15 cellular contexts compared by ENCODE assay signal in the genomic region with DNA sequence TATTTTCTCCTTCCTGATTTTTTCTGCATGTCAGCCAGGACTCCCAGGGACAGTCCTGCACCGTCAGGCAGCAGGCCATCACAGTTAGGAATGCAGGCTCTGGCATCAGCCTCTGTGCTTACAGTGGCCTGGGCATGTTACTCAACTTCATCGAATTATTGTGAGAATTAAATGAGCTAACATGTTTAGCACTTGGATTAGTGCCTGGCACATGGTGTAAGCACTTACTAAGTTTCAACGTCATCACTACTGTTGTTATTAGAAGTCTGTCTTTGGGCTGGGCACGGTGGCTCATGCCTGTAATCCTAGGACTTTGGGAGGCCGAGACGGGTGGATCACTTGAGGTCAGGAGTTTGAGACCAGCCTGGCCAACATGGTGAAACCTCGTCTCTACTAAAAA. TPM values are rescaled to one million over a fixed set of nuclear protein-coding genes. Genes with fewer than 3 reads are reported as not detected.
DNase-seq lines count a peak whose midpoint lies in the region; ATAC-seq, FAIRE-seq and TF ChIP-seq lines count a peak whose summit lies in the region.
"Had no signal": no experiment of that assay in that cellular context is flagged by ENCODE, and none has a peak within 500 bp of the region (broad histone marks: within the 10 kb centered on the region; RNA-seq: fewer than 3 reads in every experiment).

No MANE protein-coding gene starts in this region.

- peak overlapping the region; percentile 82 for H3K27ac Mint-ChIP-seq in HFFc6
- H3K27ac Mint-ChIP-seq: activated CD8-positive, alpha-beta T cell treated with anti-CD3 and anti-CD28 coated beads for 36 hours; activated naive CD8-positive, alpha-beta T cell had no signal

- no peak for TF ChIP-seq CTCF in HFFc6 (IDR thresholded peaks at IDR 0.05)
- no peak for TF ChIP-seq CTCF in left lung (IDR thresholded peaks at IDR 0.05)
- no peak for TF ChIP-seq CTCF in thoracic aorta (IDR thresholded peaks at IDR 0.05)
- no peak for TF ChIP-seq CTCF in D721Med (IDR thresholded peaks at IDR 0.05; ENCODE audit: insufficient read depth, missing control alignments)

- H3K27ac ChIP-seq in left lung (no peak overlapping the region), thoracic aorta (no peak overlapping the region)
- H3K27ac ChIP-seq: pancreas had no signal

- H3K9me3 ChIP-seq in left lung (no peaks in the 10 kb centered on the region), thoracic aorta (no peaks in the 10 kb centered on the region)
- H3K9me3 ChIP-seq: pancreas had no signal

- H3K36me3 Mint-ChIP-seq in HFFc6 (ENCODE audit: low read depth), result peaks cover 35% of the 10 kb centered on the region
- H3K36me3 Mint-ChIP-seq in activated T-cell treated with anti-CD3 and anti-CD28 coated beads, Interleukin-2, amount 50 U/mL, for 4 hours (ENCODE audit: insufficient read depth), result peaks cover 7% of the 10 kb centered on the region

- no peaks in the 10 kb centered on the region for H3K4me1 ChIP-seq in left lung
- H3K4me1 ChIP-seq in thoracic aorta (ENCODE audit: control insufficient read depth in 1 of 2, low read depth in 2 of 2), result no peaks in the 10 kb centered on the region
- H3K4me1 ChIP-seq: pancreas had no signal

- no peaks in the 10 kb centered on the region for H3K9me3 Mint-ChIP-seq in HFFc6
- no peaks in the 10 kb centered on the region for H3K9me3 Mint-ChIP-seq in activated T-cell treated with anti-CD3 and anti-CD28 coated beads, Interleukin-2, amount 50 U/mL, for 4 hours
- H3K9me3 Mint-ChIP-seq: activated CD8-positive, alpha-beta T cell treated with anti-CD3 and anti-CD28 coated beads for 36 hours had no signal

- H3K36me3 ChIP-seq in left lung (peaks cover 0 to 38% of the 10 kb centered on the region in 2 donors), thoracic aorta (peaks cover 15% of the 10 kb centered on the region)

- DNase-seq in HFFc6, result peak; percentile 90
- peak; percentile 23 for DNase-seq in dedifferentiated amniotic fluid mesenchymal stem cell (ENCODE audit: extremely low spot score)
- DNase-seq in left lung, result no peak
- no peak for DNase-seq in thoracic aorta (ENCODE audit: low spot score)
- no peak for DNase-seq in D721Med (ENCODE audit: insufficient read length, low spot score)
- DNase-seq in HuH-7.5 (ENCODE audit: low spot score), result no peak
- no peak for DNase-seq in activated T-cell treated with anti-CD3 and anti-CD28 coated beads, Interleukin-2, amount 50 U/mL, for 4 hours
- DNase-seq: activated CD8-positive, alpha-beta T cell treated with anti-CD3 and anti-CD28 coated beads for 36 hours; effector CD4-positive, alpha-beta T cell; NCI-H146; pancreas; T-helper 2 cell had no signal

- ATAC-seq in left lung (peak; percentile 38), thoracic aorta (ENCODE audit: insufficient number of reproducible peaks, low FRiP score, low read depth) (peak; percentile 55), GM18511 (IDR thresholded peaks at IDR 0.05; ENCODE audit: unreplicated experiment) (no peak)
- ATAC-seq in activated T-cell treated with anti-CD3 and anti-CD28 coated beads, Interleukin-2, amount 50 U/mL, for 4 hours, result no peak
- ATAC-seq: activated CD8-positive, alpha-beta T cell treated with anti-CD3 and anti-CD28 coated beads for 36 hours had no signal

- intact Hi-C loops in left lung (cut with DNase I), result no loop called here

- H3K4me3 Mint-ChIP-seq in HFFc6, result no peak overlapping the region
- no peak overlapping the region for H3K4me3 Mint-ChIP-seq in activated T-cell treated with anti-CD3 and anti-CD28 coated beads, Interleukin-2, amount 50 U/mL, for 4 hours
- H3K4me3 Mint-ChIP-seq: activated CD8-positive, alpha-beta T cell treated with anti-CD3 and anti-CD28 coated beads for 36 hours; activated naive CD8-positive, alpha-beta T cell had no signal

- FAIRE-seq in D721Med (lab: Jason Lieb, UNC), result no peak
- FAIRE-seq: islet of Langerhans, pancreas had no signal

- peaks cover 16% of the 10 kb centered on the region for H3K4me1 Mint-ChIP-seq in HFFc6 (ENCODE audit: low read depth)
- H3K4me1 Mint-ChIP-seq in activated T-cell treated with anti-CD3 and anti-CD28 coated beads, Interleukin-2, amount 50 U/mL, for 4 hours (ENCODE audit: low read depth), result peaks cover 5% of the 10 kb centered on the region

- H3K27me3 Mint-ChIP-seq in HFFc6 (ENCODE audit: insufficient read depth), result no peaks in the 10 kb centered on the region; the same call in 1 of the 2 replicates
- no peaks in the 10 kb centered on the region for H3K27me3 Mint-ChIP-seq in activated T-cell treated with anti-CD3 and anti-CD28 coated beads, Interleukin-2, amount 50 U/mL, for 4 hours (ENCODE audit: low read depth)
- H3K27me3 Mint-ChIP-seq: activated CD8-positive, alpha-beta T cell treated with anti-CD3 and anti-CD28 coated beads for 36 hours; activated naive CD8-positive, alpha-beta T cell had no signal

- H3K27me3 ChIP-seq in left lung (no peaks in the 10 kb centered on the region), thoracic aorta (replicated peaks; ENCODE audit: insufficient read depth) (no peaks in the 10 kb centered on the region)
- H3K27me3 ChIP-seq: pancreas had no signal

- H3K4me3 ChIP-seq in left lung (no peak overlapping the region), thoracic aorta (no peak overlapping the region)
- H3K4me3 ChIP-seq: pancreas had no signal

RNA-seq across cellular contexts. Expression of gene SCCPDH, which starts 45.1 kb away (rescaled TPM):
- total RNA-seq in HFFc6 (2021; fragmentation: NEBNext Ultra II Directional; extraction: Animal tissue kit (Norgen Biotek cat#: 25700)), result 10 to 100 TPM; 21.3 to 27.2 (median 25.6) TPM
- 10 to 100 TPM; 28.3 to 32.9 TPM for total RNA-seq in left lung
- 10 to 100 TPM; 12.8 to 14.4 TPM for total RNA-seq in thoracic aorta
- 10 to 100 TPM; 17.6 to 27.0 (median 17.7) TPM for total RNA-seq in activated T-cell treated with anti-CD3 and anti-CD28 coated beads, Interleukin-2, amount 50 U/mL, for 4 hours

Comparison
In these comparisons a context has a peak if more than half of its experiments do, and no peak if none do; other contexts are left out.
1. DNase-seq: peak in HFFc6 (single experiment) and dedifferentiated amniotic fluid mesenchymal stem cell (single experiment); none in left lung (0 of 2), thoracic aorta (single experiment), D721Med (single experiment), HuH-7.5 (single experiment) and activated T-cell treated with anti-CD3 and anti-CD28 coated beads, Interleukin-2, amount 50 U/mL, for 4 hours (single experiment).
2. ATAC-seq: peak in left lung (single experiment) and thoracic aorta (single experiment); none in activated T-cell treated with anti-CD3 and anti-CD28 coated beads, Interleukin-2, amount 50 U/mL, for 4 hours (0 of 2) and GM18511 (single experiment).